Comparison of ENCODE assay signal across 24 cellular contexts in the genomic region with DNA sequence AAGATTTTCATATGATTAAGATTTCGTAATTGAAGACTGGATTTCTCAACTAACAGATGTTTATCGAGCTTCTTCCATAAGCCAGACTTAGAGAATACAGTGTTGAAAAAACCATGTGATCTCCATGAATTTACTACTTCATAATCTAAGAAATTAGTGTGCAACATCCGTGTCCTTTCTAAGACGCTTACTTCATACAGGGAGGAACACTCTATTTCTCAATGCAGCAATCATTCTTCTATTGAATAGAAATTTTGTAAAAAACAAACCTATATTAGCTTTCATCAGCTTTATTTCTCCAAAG.
DNase-seq lines count a peak whose midpoint lies in the region; ATAC-seq and TF ChIP-seq lines count a peak whose summit lies in the region.
"Had no signal": no experiment of that assay in that cellular context is flagged by ENCODE, and none has a peak within 500 bp of the region (broad histone marks: within the 10 kb centered on the region; RNA-seq: fewer than 3 reads in every experiment).

No MANE protein-coding gene starts in this region.

- no peaks in the 10 kb centered on the region for H3K4me1 ChIP-seq in ACC112 (ENCODE audit: control insufficient read depth, insufficient read depth, low read length, unreplicated experiment)
- H3K4me1 ChIP-seq in right atrium auricular region = no peaks in the 10 kb centered on the region
- H3K4me1 ChIP-seq: BE2C had no signal

- intact Hi-C loops in posterior vena cava (cut with DNase I) = no loop called here

- H3K9me3 Mint-ChIP-seq in stimulated activated effector memory CD8-positive, alpha-beta T cell treated with anti-CD3 and anti-CD28 coated beads, Interleukin-12 subunit alpha, Interleukin-12 subunit beta, amount 100 ng/mL, for 72 hours = peaks cover 15% of the 10 kb centered on the region

- no peak overlapping the region for H3K27ac Mint-ChIP-seq in stimulated activated effector memory CD8-positive, alpha-beta T cell treated with anti-CD3 and anti-CD28 coated beads, Interleukin-12 subunit alpha, Interleukin-12 subunit beta, amount 100 ng/mL, for 72 hours
- H3K27ac Mint-ChIP-seq: CD14-positive monocyte; CD8-positive, alpha-beta memory T cell had no signal

- no peaks in the 10 kb centered on the region for H3K79me2 ChIP-seq in ACC112 (ENCODE audit: control insufficient read depth, insufficient read depth, low read length, unreplicated experiment)

- no peak overlapping the region for H3K4me3 Mint-ChIP-seq in stimulated activated effector memory CD8-positive, alpha-beta T cell treated with anti-CD3 and anti-CD28 coated beads, Interleukin-12 subunit alpha, Interleukin-12 subunit beta, amount 100 ng/mL, for 72 hours
- H3K4me3 Mint-ChIP-seq: CD14-positive monocyte; CD8-positive, alpha-beta memory T cell had no signal

- H3K4me1 Mint-ChIP-seq in stimulated activated effector memory CD8-positive, alpha-beta T cell treated with anti-CD3 and anti-CD28 coated beads, Interleukin-12 subunit alpha, Interleukin-12 subunit beta, amount 100 ng/mL, for 72 hours = no peaks in the 10 kb centered on the region
- H3K4me1 Mint-ChIP-seq: CD14-positive monocyte; CD8-positive, alpha-beta memory T cell had no signal

- peak overlapping the region; percentile 58 for H2AFZ ChIP-seq in ACC112 (ENCODE audit: low read length, unreplicated experiment)

- DNase-seq in AG20443 (ENCODE audit: low spot score) (peak; percentile 17), amniotic epithelial cell (ENCODE audit: low read depth) (peak; percentile 64), fibroblast of villous mesenchyme (ENCODE audit: low read depth) (peak; percentile 81), right atrium auricular region (ENCODE audit: low spot score) (no peak), posterior vena cava (ENCODE audit: low spot score) (no peak)
- DNase-seq in stimulated activated effector memory CD8-positive, alpha-beta T cell treated with anti-CD3 and anti-CD28 coated beads, Interleukin-12 subunit alpha, Interleukin-12 subunit beta, amount 100 ng/mL, for 72 hours (ENCODE audit: low spot score in 2 of 2) = no peak
- DNase-seq: 8988T; BE2C; CD8-positive, alpha-beta memory T cell; DMS 273 treated with DMSO at 0.1 percent for 48 hours; DMS79 treated with DMSO at 0.1 percent for 48 hours; GF-D8; H7; KG1; MM.1S; NCI-H2029; NCI-H446; NCI-H526; SHP77 treated with DMSO at 0.1 percent for 48 hours had no signal

- H3K36me3 ChIP-seq in ACC112 (ENCODE audit: insufficient read depth, low read length) (no peaks in the 10 kb centered on the region), right atrium auricular region (no peaks in the 10 kb centered on the region)
- H3K36me3 ChIP-seq: BE2C had no signal

- H3K9me3 ChIP-seq in right atrium auricular region = no peaks in the 10 kb centered on the region
- H3K9me3 ChIP-seq: BE2C had no signal

- TF ChIP-seq CTCF in fibroblast of villous mesenchyme (IDR thresholded peaks at IDR 0.05; ENCODE audit: insufficient read depth, low read depth, low read length) (no peak), right atrium auricular region (IDR thresholded peaks at IDR 0.05) (no peak)

- H3K4me3 ChIP-seq in ACC112 (ENCODE audit: low read depth, low read length) = no peak overlapping the region
- H3K4me3 ChIP-seq in fibroblast of villous mesenchyme (ENCODE audit: low read depth, low read length) = no peak overlapping the region
- no peak overlapping the region for H3K4me3 ChIP-seq in right atrium auricular region

- no peak for ATAC-seq in HG03342 (IDR thresholded peaks at IDR 0.05; ENCODE audit: unreplicated experiment)
- ATAC-seq in stimulated activated effector memory CD8-positive, alpha-beta T cell treated with anti-CD3 and anti-CD28 coated beads, Interleukin-12 subunit alpha, Interleukin-12 subunit beta, amount 100 ng/mL, for 72 hours = no peak
- ATAC-seq: Panc1 had no signal

- no peaks in the 10 kb centered on the region; the same call in 1 of the 2 replicates for H3K27me3 ChIP-seq in ACC112 (ENCODE audit: insufficient read depth, low read length)
- no peaks in the 10 kb centered on the region for H3K27me3 ChIP-seq in right atrium auricular region
- H3K27me3 ChIP-seq: BE2C had no signal

- no peaks in the 10 kb centered on the region for H3K36me3 Mint-ChIP-seq in stimulated activated effector memory CD8-positive, alpha-beta T cell treated with anti-CD3 and anti-CD28 coated beads, Interleukin-12 subunit alpha, Interleukin-12 subunit beta, amount 100 ng/mL, for 72 hours
- H3K36me3 Mint-ChIP-seq: CD14-positive monocyte; CD8-positive, alpha-beta memory T cell had no signal

- H3K27ac ChIP-seq in ACC112 (ENCODE audit: low read depth, low read length) (no peak overlapping the region), right atrium auricular region (no peak overlapping the region)
- H3K27ac ChIP-seq: RWPE1 had no signal

Comparison
In these comparisons a context has a peak if more than half of its experiments do, and no peak if none do; other contexts are left out.
1. DNase-seq: peak in AG20443 (single experiment), amniotic epithelial cell (single experiment) and fibroblast of villous mesenchyme (single experiment); none in right atrium auricular region (single experiment), posterior vena cava (single experiment) and stimulated activated effector memory CD8-positive, alpha-beta T cell treated with anti-CD3 and anti-CD28 coated beads, Interleukin-12 subunit alpha, Interleukin-12 subunit beta, amount 100 ng/mL, for 72 hours (0 of 2).